14 cellular contexts compared by ENCODE assay signal in the genomic region with DNA sequence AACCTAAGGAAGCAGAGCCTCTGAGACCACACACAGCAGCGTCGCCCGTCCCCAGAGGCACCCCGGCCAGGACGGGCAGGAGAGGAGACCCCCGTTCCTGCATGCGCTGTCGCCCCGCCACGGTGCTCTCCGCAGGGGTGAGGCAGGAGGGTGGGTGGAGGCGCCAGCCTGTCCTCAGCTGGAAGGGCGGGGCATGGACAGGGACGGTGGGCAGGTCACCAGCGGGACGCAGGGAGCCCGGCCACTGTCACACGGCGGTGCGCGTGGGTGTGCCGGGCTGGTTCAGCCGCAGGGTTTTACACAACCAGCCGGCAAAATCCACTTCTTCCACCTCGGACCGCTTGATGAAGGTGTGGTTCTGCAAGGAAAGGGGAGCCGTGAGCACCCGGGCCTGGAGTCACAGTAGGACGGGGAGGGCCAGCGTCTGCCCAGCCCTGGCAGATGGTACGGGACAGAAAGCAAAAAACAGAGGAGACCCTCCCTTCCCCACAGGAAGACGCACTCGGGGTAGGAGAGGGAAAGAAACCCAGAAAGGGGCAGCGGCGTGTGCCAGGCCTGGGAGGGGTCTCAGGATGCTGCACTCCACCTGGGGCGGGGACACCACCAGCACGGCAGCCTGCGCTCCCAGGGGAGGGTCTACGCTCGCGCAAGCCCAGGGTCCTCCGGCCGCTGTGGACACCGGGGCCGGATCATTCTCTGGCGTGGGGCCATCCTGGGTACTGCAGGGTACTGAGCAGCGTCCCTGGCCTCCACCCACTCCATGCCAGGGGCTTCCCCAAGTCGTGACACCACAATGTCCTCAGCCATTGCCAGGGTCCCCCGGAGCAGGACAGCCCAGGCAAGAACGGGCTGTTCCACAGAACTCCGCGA. TPM values are rescaled to one million over a fixed set of nuclear protein-coding genes. Genes with fewer than 3 reads are reported as not detected.
DNase-seq lines count a peak whose midpoint lies in the region; TF ChIP-seq lines count a peak whose summit lies in the region.
"Had no signal": no experiment of that assay in that cellular context is flagged by ENCODE, and none has a peak within 500 bp of the region (broad histone marks: within the 10 kb centered on the region; RNA-seq: fewer than 3 reads in every experiment).

No MANE protein-coding gene starts in this region.

- no peak overlapping the region for H3K27ac ChIP-seq in osteoblast (ENCODE audit: low read depth, low read length)
- H3K27ac ChIP-seq: cardiac muscle cell, PC-9 had no signal

- H3K9me3 Mint-ChIP-seq in activated T-helper 2 cell treated with anti-CD3 and anti-CD28 coated beads, Interferon-gamma antibody, Interleukin-2, Interleukin-4, amounts not matched to agents 10 μg/mL and 5 μg/mL and 100 μg/mL, durations not matched to agents 14 hours and 24 hours and 36 hours = no peaks in the 10 kb centered on the region

- peak overlapping the region; percentile 94 for H3K27ac Mint-ChIP-seq in activated T-helper 2 cell treated with anti-CD3 and anti-CD28 coated beads, Interferon-gamma antibody, Interleukin-2, Interleukin-4, amounts not matched to agents 10 μg/mL and 5 μg/mL and 100 μg/mL, durations not matched to agents 14 hours and 24 hours and 36 hours

- H3K4me1 ChIP-seq in osteoblast (ENCODE audit: insufficient read depth, low read length) = no peaks in the 10 kb centered on the region

- intact Hi-C loops in activated T-helper 2 cell treated with anti-CD3 and anti-CD28 coated beads, Interferon-gamma antibody, Interleukin-2, Interleukin-4, amounts not matched to agents 10 μg/mL and 5 μg/mL and 100 μg/mL, durations not matched to agents 14 hours and 24 hours and 36 hours (cut with micrococcal nuclease) = no loop called here

- DNase-seq in CD1c-positive myeloid dendritic cell (ENCODE audit: extremely low spot score) (peak; percentile 44), GF-D8 (lab: John Stamatoyannopoulos, UW) (peak; percentile 16), osteoblast (ENCODE audit: insufficient read length, low spot score, missing footprints) (peak; percentile 73), NCI-H2171 treated with DMSO at 0.1 percent for 48 hours (lab: John Stamatoyannopoulos, UW) (no peak), AG20443 (ENCODE audit: low spot score) (no peak), NCI-H1694 (lab: John Stamatoyannopoulos, UW) (no peak)
- no peak for DNase-seq in activated T-helper 2 cell treated with anti-CD3 and anti-CD28 coated beads, Interferon-gamma antibody, Interleukin-2, Interleukin-4, amounts not matched to agents 10 μg/mL and 5 μg/mL and 100 μg/mL, durations not matched to agents 14 hours and 24 hours and 36 hours (ENCODE audit: low spot score)
- DNase-seq in stimulated activated CD4-positive, alpha-beta T cell treated with anti-CD3 and anti-CD28 coated beads, Interleukin-4, amount 100 ng/mL, for 1 hour = no peak
- DNase-seq: left ventricle myocardium superior, NCI-H2081, NCI-H748 treated with DMSO at 0.1 percent for 48 hours, PC-9 had no signal

- peaks cover 20% of the 10 kb centered on the region for H3K36me3 Mint-ChIP-seq in activated T-helper 2 cell treated with anti-CD3 and anti-CD28 coated beads, Interferon-gamma antibody, Interleukin-2, Interleukin-4, amounts not matched to agents 10 μg/mL and 5 μg/mL and 100 μg/mL, durations not matched to agents 14 hours and 24 hours and 36 hours (ENCODE audit: low read depth)
- H3K36me3 Mint-ChIP-seq: activated naive CD8-positive, alpha-beta T cell had no signal

- H3K9me3 ChIP-seq in osteoblast (ENCODE audit: low read depth, low read length) = no peaks in the 10 kb centered on the region

- peaks cover 4% of the 10 kb centered on the region for H3K27me3 ChIP-seq in osteoblast (ENCODE audit: insufficient read depth, low read length)
- H3K27me3 ChIP-seq: cardiac muscle cell had no signal

- H3K79me2 ChIP-seq in osteoblast (ENCODE audit: insufficient read depth, low read length) = no peaks in the 10 kb centered on the region

- no peak overlapping the region for H3K4me3 ChIP-seq in osteoblast (ENCODE audit: insufficient read depth, low read length)
- H3K4me3 ChIP-seq: cardiac muscle cell, PC-9 had no signal

- H3K4me1 Mint-ChIP-seq in activated T-helper 2 cell treated with anti-CD3 and anti-CD28 coated beads, Interferon-gamma antibody, Interleukin-2, Interleukin-4, amounts not matched to agents 10 μg/mL and 5 μg/mL and 100 μg/mL, durations not matched to agents 14 hours and 24 hours and 36 hours (ENCODE audit: low read depth) = peaks cover 27% of the 10 kb centered on the region

- H3K4me2 ChIP-seq in osteoblast (ENCODE audit: insufficient read depth, low read length) = no peak overlapping the region
- H3K4me2 ChIP-seq: PC-9 had no signal

- H3K36me3 ChIP-seq in osteoblast (ENCODE audit: insufficient read depth, low read length) = peaks cover 16% of the 10 kb centered on the region

- H3K27me3 Mint-ChIP-seq in activated T-helper 2 cell treated with anti-CD3 and anti-CD28 coated beads, Interferon-gamma antibody, Interleukin-2, Interleukin-4, amounts not matched to agents 10 μg/mL and 5 μg/mL and 100 μg/mL, durations not matched to agents 14 hours and 24 hours and 36 hours (ENCODE audit: low read depth) = no peaks in the 10 kb centered on the region
- H3K27me3 Mint-ChIP-seq: activated naive CD8-positive, alpha-beta T cell had no signal

- TF ChIP-seq CTCF in osteoblast (IDR thresholded peaks at IDR 0.05; ENCODE audit: extremely low read depth, low read depth, low read length) = no peak

- H4K20me1 ChIP-seq in osteoblast (ENCODE audit: insufficient read depth, low read length) = no peaks in the 10 kb centered on the region

- peak overlapping the region; percentile 81 for H3K4me3 Mint-ChIP-seq in activated T-helper 2 cell treated with anti-CD3 and anti-CD28 coated beads, Interferon-gamma antibody, Interleukin-2, Interleukin-4, amounts not matched to agents 10 μg/mL and 5 μg/mL and 100 μg/mL, durations not matched to agents 14 hours and 24 hours and 36 hours (ENCODE audit: low read depth)

- no peak overlapping the region for H2AFZ ChIP-seq in osteoblast (ENCODE audit: low read length)
- H2AFZ ChIP-seq: PC-9 had no signal

RNA-seq across cellular contexts. Expression of a gene that starts 23.9 kb away (rescaled TPM):
- total RNA-seq in activated T-helper 2 cell treated with anti-CD3 and anti-CD28 coated beads, Interferon-gamma antibody, Interleukin-2, Interleukin-4, amounts not matched to agents 10 μg/mL and 5 μg/mL and 100 μg/mL, durations not matched to agents 14 hours and 24 hours and 36 hours = 39.9 and 41.2 TPM in 2 replicates
- total RNA-seq in osteoblast = 38.6 and 42.7 TPM in 2 replicates

RNA-seq across cellular contexts. Expression of a gene that starts 33.3 kb away (rescaled TPM):
- 131 and 141 TPM in 2 replicates for total RNA-seq in activated T-helper 2 cell treated with anti-CD3 and anti-CD28 coated beads, Interferon-gamma antibody, Interleukin-2, Interleukin-4, amounts not matched to agents 10 μg/mL and 5 μg/mL and 100 μg/mL, durations not matched to agents 14 hours and 24 hours and 36 hours
- total RNA-seq in osteoblast = 221 and 233 TPM in 2 replicates

Comparison
In these comparisons a context has a peak if more than half of its experiments do, and no peak if none do; other contexts are left out.
1. DNase-seq: peak in CD1c-positive myeloid dendritic cell (single experiment), GF-D8 (single experiment) and osteoblast (single experiment); none in activated T-helper 2 cell treated with anti-CD3 and anti-CD28 coated beads, Interferon-gamma antibody, Interleukin-2, Interleukin-4, amounts not matched to agents 10 μg/mL and 5 μg/mL and 100 μg/mL, durations not matched to agents 14 hours and 24 hours and 36 hours (single experiment), stimulated activated CD4-positive, alpha-beta T cell treated with anti-CD3 and anti-CD28 coated beads, Interleukin-4, amount 100 ng/mL, for 1 hour (single experiment), NCI-H2171 treated with DMSO at 0.1 percent for 48 hours (single experiment), AG20443 (single experiment) and NCI-H1694 (single experiment).